7 cellular contexts compared by ENCODE assay signal in genomic region chr5:38382898-38383297, GRCh38.
DNase-seq lines count a peak whose midpoint lies in the region; ATAC-seq, FAIRE-seq and TF ChIP-seq lines count a peak whose summit lies in the region.

No MANE protein-coding gene starts in this region.

- no peak overlapping the region for H3K27ac Mint-ChIP-seq in activated naive CD4-positive, alpha-beta T cell treated with anti-CD3 and anti-CD28 coated beads, Interleukin-2, amount 10 ng/mL, durations not matched to agents 7 days and 5 days

- BruUV-seq in HCT116 (replicated peaks; lab: Mats Ljungman, UMichigan) = no TSS peak

- no peak for TF ChIP-seq POLR2A in HCT116 (IDR thresholded peaks at IDR 0.05; ENCODE audit: borderline replicate concordance, extremely low read depth, insufficient read depth, insufficient read length)
- TF ChIP-seq POLR2A in prostate gland (IDR thresholded peaks at IDR 0.05) = no peak

- H3K9me3 ChIP-seq in HCT116 (ENCODE audit: control insufficient read depth in 1 of 2, insufficient read depth in 1 of 2, low read depth in 1 of 2, low read length in 2 of 2) = no peaks in the 10 kb centered on the region
- no peaks in the 10 kb centered on the region for H3K9me3 ChIP-seq in prostate gland

- H3K4me3 Mint-ChIP-seq in activated naive CD4-positive, alpha-beta T cell treated with anti-CD3 and anti-CD28 coated beads, Interleukin-2, amount 10 ng/mL, durations not matched to agents 7 days and 5 days = no peak overlapping the region

- peak; percentile 76 for TF ChIP-seq RAD21 in HCT116 (IDR thresholded peaks at IDR 0.05; ENCODE audit: low read depth)

- DNase-seq in HCT116 (ENCODE audit: low read depth, low spot score) = peak; percentile 80
- peak; percentile 81 for DNase-seq in LoVo (ENCODE audit: low spot score)
- DNase-seq in RCC 7860 (ENCODE audit: low spot score) = peak; percentile 70
- peak; percentile 67 for DNase-seq in activated naive CD4-positive, alpha-beta T cell treated with anti-CD3 and anti-CD28 coated beads, Interleukin-2, amount 10 ng/mL, durations not matched to agents 7 days and 5 days
- peak; percentile 63 for DNase-seq in Right ventricle myocardium superior
- peak; percentile 51 for DNase-seq in prostate gland (ENCODE audit: low spot score)

- H3K36me3 ChIP-seq in HCT116 (ENCODE audit: control insufficient read depth in 1 of 2, insufficient read depth in 2 of 2, low read length in 2 of 2) (no peaks in the 10 kb centered on the region), prostate gland (no peaks in the 10 kb centered on the region)

- CTCF ChIA-PET in HCT116 (lab: Charles Lee) = interaction anchor here (0.6 to 3.4 kb wide), 20 partner anchors 9 to 427 kb away, joined by 3 to 28 read pairs (median 6); no protein-coding TSS in a partner anchor
- CTCF ChIA-PET in activated naive CD4-positive, alpha-beta T cell treated with anti-CD3 and anti-CD28 coated beads, Interleukin-2, amount 10 ng/mL, durations not matched to agents 7 days and 5 days (lab: Charles Lee) = interaction anchor here (0.7 to 3.2 kb wide), 21 partner anchors 7 to 439 kb away, joined by 3 to 23 read pairs (median 6); no protein-coding TSS in a partner anchor

- H3K4me2 ChIP-seq in HCT116 (ENCODE audit: low read length) = no peak overlapping the region

- WGBS in prostate gland = 35% methylated on average over 7 of the region's 7 CpGs

- peak; percentile 100 for ATAC-seq in HCT116
- ATAC-seq in Right ventricle myocardium superior (ENCODE audit: poor library complexity) = peak; percentile 91

- no peaks in the 10 kb centered on the region for H4K20me1 ChIP-seq in HCT116 (ENCODE audit: insufficient read depth)

- peaks cover 35% of the 10 kb centered on the region for H3K27me3 Mint-ChIP-seq in activated naive CD4-positive, alpha-beta T cell treated with anti-CD3 and anti-CD28 coated beads, Interleukin-2, amount 10 ng/mL, durations not matched to agents 7 days and 5 days

- RAD21 ChIA-PET in HCT116 (lab: Charles Lee; ENCODE audit: low non-redundant PET in 1 of 2, low total read pairs in 2 of 2, uncharacterized antibody in 2 of 2, unreplicated experiment in 2 of 2) = interaction anchor here (0.6 to 1.7 kb wide), 5 partner anchors 31 to 427 kb away, joined by 3 to 6 read pairs (median 4); no protein-coding TSS in a partner anchor

- H3K27ac ChIP-seq in HCT116 (ENCODE audit: low read depth, low read length) (no peak overlapping the region), prostate gland (no peak overlapping the region)

- no peaks in the 10 kb centered on the region for H3K79me2 ChIP-seq in HCT116 (ENCODE audit: insufficient read depth, low read length)

- no peak overlapping the region for H3K9ac ChIP-seq in HCT116 (ENCODE audit: low read length)

- FAIRE-seq in RCC 7860 (lab: Jason Lieb, UNC) = peak; percentile 85

- peak overlapping the region; percentile 56 for H2AFZ ChIP-seq in HCT116 (ENCODE audit: low read depth, low read length, poor library complexity, severe bottlenecking)

- no peaks in the 10 kb centered on the region for H3K9me2 ChIP-seq in HCT116 (ENCODE audit: insufficient read depth)

- H3K4me1 ChIP-seq in HCT116 (ENCODE audit: control insufficient read depth in 1 of 2, insufficient read depth in 2 of 2, low read length in 2 of 2) (no peaks in the 10 kb centered on the region), prostate gland (replicated peaks) (no peaks in the 10 kb centered on the region)

- POLR2A ChIA-PET in HCT116 (lab: Charles Lee) = interaction anchor here (1.1 kb wide), 1 partner anchor 427 kb away, joined by 3 read pairs; no protein-coding TSS in a partner anchor

- no peak overlapping the region for H3K4me3 ChIP-seq in HCT116 (replicated peaks in 1 of 2; ENCODE audit: low read depth in 1 of 2, low read length in 2 of 2)
- H3K4me3 ChIP-seq in prostate gland = no peak overlapping the region

- H3K27me3 ChIP-seq in HCT116 (ENCODE audit: insufficient read depth, low read length) (peaks cover 20% of the 10 kb centered on the region; the same call in 1 of the 2 replicates), prostate gland (replicated peaks; ENCODE audit: insufficient read depth) (no peaks in the 10 kb centered on the region)

- intact Hi-C loops in HCT116 (cut with micrococcal nuclease) = loop anchor here (1.0 to 2.0 kb wide), 3 partner anchors 21 to 426 kb away; no protein-coding TSS in a partner anchor
- intact Hi-C loops in Right ventricle myocardium superior (cut with DNase I) = no loop called here
- intact Hi-C loops in prostate gland (cut with DNase I) = loop anchor here (5.0 kb wide), 1 partner anchor 424 kb away; no protein-coding TSS in a partner anchor

- peaks cover 19% of the 10 kb centered on the region for H3K4me1 Mint-ChIP-seq in activated naive CD4-positive, alpha-beta T cell treated with anti-CD3 and anti-CD28 coated beads, Interleukin-2, amount 10 ng/mL, durations not matched to agents 7 days and 5 days

- no peaks in the 10 kb centered on the region for H3K36me3 Mint-ChIP-seq in activated naive CD4-positive, alpha-beta T cell treated with anti-CD3 and anti-CD28 coated beads, Interleukin-2, amount 10 ng/mL, durations not matched to agents 7 days and 5 days

- no peaks in the 10 kb centered on the region for H3K9me3 Mint-ChIP-seq in activated naive CD4-positive, alpha-beta T cell treated with anti-CD3 and anti-CD28 coated beads, Interleukin-2, amount 10 ng/mL, durations not matched to agents 7 days and 5 days

- TF ChIP-seq CTCF in GM12874 (IDR thresholded peaks at IDR 0.05; ENCODE audit: insufficient read depth, low read depth, low read length) (peak; percentile 77), HCT116 (IDR thresholded peaks at IDR 0.05 in 2 of 3, conservative IDR thresholded peaks at IDR 0.05 in 1 of 3; ENCODE audit: borderline replicate concordance in 1 of 3, insufficient read depth in 1 of 3, low read depth in 2 of 3, low read length in 2 of 3) (peak; percentile 64 to 86 (median 84); a peak in 5 of 6 replicates), prostate gland (IDR thresholded peaks at IDR 0.05) (peak; percentile 42 to 70 (median 62))

TF ChIP-seq in HCT116, 20 proteins besides CTCF, POLR2A, EP300 and RAD21:
- TF ChIP-seq CBX3 (IDR thresholded peaks at IDR 0.05; ENCODE audit: low read depth) = 0 out of 2 replicates have a peak, but pooled peaks have one; percentile 9
- no peak for TF ChIP-seq ATF3 (IDR thresholded peaks at IDR 0.05)
- peak; percentile 47 for TF ChIP-seq TCF7L2 (IDR thresholded peaks at IDR 0.05; ENCODE audit: borderline replicate concordance, extremely low read depth, insufficient read depth, insufficient read length)
- TF ChIP-seq CEBPB (IDR thresholded peaks at IDR 0.05; ENCODE audit: low read depth) = peak; percentile 74
